ENCODE assay signal across 20 cellular contexts in the genomic region with DNA sequence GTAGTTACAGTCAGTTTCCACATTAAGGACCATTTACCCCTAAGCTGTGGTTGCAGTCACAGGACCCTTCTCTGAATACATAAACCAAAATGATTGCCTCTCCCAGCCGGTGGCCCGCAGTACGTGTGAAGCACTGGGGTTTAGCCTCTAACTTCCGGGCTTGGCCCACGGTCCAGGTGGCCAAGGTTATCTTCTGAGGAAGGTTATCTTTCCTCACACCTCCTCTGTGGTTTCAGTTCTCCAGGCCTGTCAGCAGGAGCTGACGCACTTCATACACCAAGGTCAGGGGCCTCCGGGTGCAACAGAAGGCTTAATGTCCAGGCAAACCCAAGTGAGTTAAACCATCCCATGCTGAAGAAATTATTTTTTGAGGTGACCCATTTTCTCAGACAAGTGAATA.
"Had no signal": no experiment of that assay in that cellular context is flagged by ENCODE, and none has a peak within 500 bp of the region (broad histone marks: within the 10 kb centered on the region; RNA-seq: fewer than 3 reads in every experiment).

No MANE protein-coding gene starts in this region.

- H3K27ac ChIP-seq: breast epithelium, gastrocnemius medialis, left lung, parathyroid adenoma, psoas muscle, testis, transverse colon had no signal

- H3K9ac ChIP-seq: parathyroid adenoma had no signal

- H2AFZ ChIP-seq: parathyroid adenoma had no signal

- H3K9me3 ChIP-seq: breast epithelium, gastrocnemius medialis, left lung, psoas muscle, testis, transverse colon had no signal

- H3K4me3 ChIP-seq: breast epithelium, gastrocnemius medialis, left lung, psoas muscle, testis, transverse colon had no signal

- FAIRE-seq: colon, endometrium had no signal

- H3K36me3 ChIP-seq: breast epithelium, gastrocnemius medialis, left lung, transverse colon had no signal

- H3K79me2 ChIP-seq: parathyroid adenoma had no signal

- H3K4me1 ChIP-seq: breast epithelium, parathyroid adenoma, testis had no signal

- ATAC-seq: activated CD8-positive, alpha-beta T cell treated with anti-CD3 and anti-CD28 coated beads for 36 hours; activated naive CD4-positive, alpha-beta T cell treated with anti-CD3 and anti-CD28 coated beads, Interleukin-2, amount 50 U/mL, for 72 hours; gastrocnemius medialis; left lung; psoas muscle had no signal

- DNase-seq: activated B cell treated with CpG ODN at 0.5 μM for 24 hours; activated CD4-positive, alpha-beta T cell treated with anti-CD3 and anti-CD28 coated beads, Interleukin-2, amount 50 U/mL, for 1 hour; activated CD8-positive, alpha-beta T cell treated with anti-CD3 and anti-CD28 coated beads for 36 hours; activated T-cell treated with anti-CD3 and anti-CD28 coated beads, Interleukin-2, amount 50 U/mL, for 48 hours; effector CD8-positive, alpha-beta T cell; gastrocnemius medialis; kidney glomerular epithelial cell; left lung; naive B cell; nucleus accumbens; psoas muscle; stimulated activated naive CD4-positive, alpha-beta T cell treated with Interleukin-2 at 50 U/mL for 16 hours; T-helper 1 cell; testis; transverse colon had no signal

- H3K27me3 ChIP-seq: breast epithelium, left lung, testis, transverse colon had no signal
